25 cellular contexts compared by ENCODE assay signal in the genomic region with DNA sequence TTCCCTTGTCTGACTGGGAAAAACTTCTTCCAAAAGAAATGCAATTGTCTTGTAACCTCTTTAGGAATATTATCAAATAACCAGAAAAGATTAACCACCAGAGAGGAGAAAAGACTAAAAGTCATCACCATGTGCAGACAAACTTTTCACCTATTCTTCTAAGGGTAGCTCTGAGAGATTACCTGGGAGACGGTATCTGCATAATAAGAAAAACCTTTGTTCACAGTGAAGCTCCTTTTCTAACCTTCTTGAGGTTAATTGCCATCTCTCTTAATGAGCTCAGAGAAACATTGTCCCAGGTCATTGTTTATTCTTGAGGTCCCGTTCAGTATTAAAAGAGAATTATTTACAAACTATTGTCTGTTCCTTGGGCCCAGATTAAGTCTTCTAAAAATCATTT.
"Had no signal": no experiment of that assay in that cellular context is flagged by ENCODE, and none has a peak within 500 bp of the region (broad histone marks: within the 10 kb centered on the region; RNA-seq: fewer than 3 reads in every experiment).

No MANE protein-coding gene starts in this region.

- H3K4me1 Mint-ChIP-seq: naive thymus-derived CD4-positive, alpha-beta T cell; stimulated activated memory B cell treated with anti-CD40 and anti-IgM and Interleukin-4, amounts not matched to agents 10 μg/mL and 1 μg/mL and 100 μg/mL, for 72 hours; stimulated activated naive CD8-positive, alpha-beta T cell treated with anti-CD3 and anti-CD28 coated beads, Interleukin-15, amount 100 ng/mL, for 72 hours had no signal

- H3K27me3 ChIP-seq: ovary, right atrium auricular region, right lobe of liver, transverse colon, upper lobe of left lung, vagina had no signal

- H3K4me2 ChIP-seq: smooth muscle cell had no signal

- H3K36me3 ChIP-seq: left ventricle myocardium inferior, ovary, right atrium auricular region, right lobe of liver, transverse colon, upper lobe of left lung, vagina had no signal

- DNase-seq: hypothalamus; islet precursor cell; left ventricle myocardium inferior; midbrain; mucosa of descending colon; naive thymus-derived CD4-positive, alpha-beta T cell; occipital lobe; ovary; right lobe of liver; stimulated activated CD4-positive, alpha-beta T cell treated with anti-CD3 and anti-CD28 coated beads, Interleukin-1b, Interleukin-23, amount 100 ng/mL, for 48 hours; stimulated activated CD4-positive, alpha-beta T cell treated with anti-CD3 and anti-CD28 coated beads, Interleukin-2, amount 100 ng/mL, for 48 hours; stimulated activated CD4-positive, alpha-beta T cell treated with anti-CD3 and anti-CD28 coated beads, Interleukin-4, amount 100 ng/mL, for 4 hours; stimulated activated CD8-positive, alpha-beta memory T cell treated with anti-CD3 and anti-CD28 coated beads, Interleukin-4, amount 100 ng/mL, for 48 hours; stimulated activated naive CD4-positive, alpha-beta T cell treated with Interleukin-2 at 50 U/mL for 16 hours; stimulated activated naive CD8-positive, alpha-beta T cell treated with anti-CD3 and anti-CD28 coated beads, Interleukin-15, amount 100 ng/mL, for 72 hours; substantia nigra; transverse colon; upper lobe of left lung had no signal

- H3K4me3 ChIP-seq: left ventricle myocardium inferior, lung, mucosa of descending colon, ovary, right atrium auricular region, right lobe of liver, smooth muscle cell, transverse colon, upper lobe of left lung, vagina had no signal

- H3K9me3 Mint-ChIP-seq: stimulated activated memory B cell treated with anti-CD40 and anti-IgM and Interleukin-4, amounts not matched to agents 10 μg/mL and 1 μg/mL and 100 μg/mL, for 72 hours had no signal

- H3K27me3 Mint-ChIP-seq: naive thymus-derived CD4-positive, alpha-beta T cell; natural killer cell treated with Interleukin-12 subunit alpha and Interleukin-12 subunit beta and Interleukin-15 and Interleukin-18, amount 100 ng/mL, for 72 hours; progenitor cell of endocrine pancreas; stimulated activated memory B cell treated with anti-CD40 and anti-IgM and Interleukin-4, amounts not matched to agents 10 μg/mL and 1 μg/mL and 100 μg/mL, for 72 hours; stimulated activated naive CD8-positive, alpha-beta T cell treated with anti-CD3 and anti-CD28 coated beads, Interleukin-15, amount 100 ng/mL, for 72 hours had no signal

- H3K27ac ChIP-seq: left ventricle myocardium inferior, ovary, right atrium auricular region, right lobe of liver, transverse colon, upper lobe of left lung, vagina had no signal

- H3K4me1 ChIP-seq: left ventricle myocardium inferior, right atrium auricular region, right lobe of liver, transverse colon, upper lobe of left lung, vagina had no signal

- H3K4me3 Mint-ChIP-seq: naive thymus-derived CD4-positive, alpha-beta T cell; natural killer cell treated with Interleukin-12 subunit alpha and Interleukin-12 subunit beta and Interleukin-15 and Interleukin-18, amount 100 ng/mL, for 72 hours; stimulated activated memory B cell treated with anti-CD40 and anti-IgM and Interleukin-4, amounts not matched to agents 10 μg/mL and 1 μg/mL and 100 μg/mL, for 72 hours; stimulated activated naive CD8-positive, alpha-beta T cell treated with anti-CD3 and anti-CD28 coated beads, Interleukin-15, amount 100 ng/mL, for 72 hours had no signal

- H3K9me3 ChIP-seq: ovary, right atrium auricular region, right lobe of liver, transverse colon, upper lobe of left lung, vagina had no signal

- H3K27ac Mint-ChIP-seq: naive thymus-derived CD4-positive, alpha-beta T cell; natural killer cell treated with Interleukin-12 subunit alpha and Interleukin-12 subunit beta and Interleukin-15 and Interleukin-18, amount 100 ng/mL, for 72 hours; progenitor cell of endocrine pancreas; stimulated activated memory B cell treated with anti-CD40 and anti-IgM and Interleukin-4, amounts not matched to agents 10 μg/mL and 1 μg/mL and 100 μg/mL, for 72 hours; stimulated activated naive CD8-positive, alpha-beta T cell treated with anti-CD3 and anti-CD28 coated beads, Interleukin-15, amount 100 ng/mL, for 72 hours had no signal

- ATAC-seq: mucosa of descending colon; naive thymus-derived CD4-positive, alpha-beta T cell; natural killer cell treated with Interleukin-12 subunit alpha and Interleukin-12 subunit beta and Interleukin-15 and Interleukin-18, amount 100 ng/mL, for 72 hours; right lobe of liver; stimulated activated memory B cell treated with anti-CD40 and anti-IgM and Interleukin-4, amounts not matched to agents 10 μg/mL and 1 μg/mL and 100 μg/mL, for 72 hours; stimulated activated naive CD8-positive, alpha-beta T cell treated with anti-CD3 and anti-CD28 coated beads, Interleukin-15, amount 100 ng/mL, for 72 hours had no signal

- H3K36me3 Mint-ChIP-seq: naive thymus-derived CD4-positive, alpha-beta T cell; natural killer cell treated with Interleukin-12 subunit alpha and Interleukin-12 subunit beta and Interleukin-15 and Interleukin-18, amount 100 ng/mL, for 72 hours; stimulated activated memory B cell treated with anti-CD40 and anti-IgM and Interleukin-4, amounts not matched to agents 10 μg/mL and 1 μg/mL and 100 μg/mL, for 72 hours had no signal
